ENCODE assay signal across 1 cellular context in the genomic region with DNA sequence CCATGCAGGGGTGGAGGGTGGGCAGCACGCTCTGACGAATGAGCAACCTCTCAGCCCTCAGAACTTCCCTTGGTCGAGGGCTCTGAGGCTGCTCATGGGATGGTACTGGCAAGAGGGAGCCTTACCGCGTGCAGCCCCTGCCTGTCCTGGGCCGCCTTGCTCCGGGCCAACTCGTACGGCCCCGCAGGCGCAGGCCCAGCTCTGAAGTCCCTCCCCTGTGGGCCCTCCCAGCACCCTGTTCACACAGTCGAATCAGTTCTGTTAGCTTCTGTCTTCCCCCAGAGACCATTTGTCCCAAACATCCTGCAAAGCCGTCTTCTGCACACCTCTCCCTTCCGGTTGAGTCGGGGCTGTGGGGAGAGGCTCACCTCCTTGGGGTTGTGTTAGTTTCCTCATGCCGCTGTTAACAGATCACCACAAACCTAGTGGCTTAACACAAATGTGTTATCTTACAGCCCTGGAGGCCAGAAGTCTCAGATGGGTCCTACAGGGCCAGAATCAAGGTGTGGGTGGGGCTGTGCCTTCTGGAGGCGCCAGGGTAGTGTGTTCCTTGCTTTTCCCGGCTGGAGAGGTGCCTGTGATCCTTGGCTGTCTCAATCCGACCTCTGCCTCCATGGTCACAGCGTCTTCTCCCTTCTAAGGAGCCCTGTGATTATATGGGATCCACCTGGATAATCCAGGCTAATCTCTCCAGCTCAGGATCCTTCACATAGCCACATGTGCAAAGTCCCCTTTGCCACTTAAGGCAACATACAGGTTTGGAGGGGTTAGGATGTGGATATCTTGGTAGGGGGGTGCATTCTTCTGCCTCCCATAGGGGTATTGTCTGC.
TF ChIP-seq lines count a peak whose summit lies in the region.

No MANE protein-coding gene starts in this region.

TF ChIP-seq in SK-N-SH, 30 proteins besides CTCF, POLR2A, EP300 and RAD21 (continued from another document):
- no peak for TF ChIP-seq ZBTB33 (IDR thresholded peaks at IDR 0.05; ENCODE audit: borderline replicate concordance, low read depth)
- TF ChIP-seq TCF12 (IDR thresholded peaks at IDR 0.05) = no peak
- no peak for TF ChIP-seq GABPA (IDR thresholded peaks at IDR 0.05; ENCODE audit: low read depth)
